18 cellular contexts compared by ENCODE assay signal in the genomic region with DNA sequence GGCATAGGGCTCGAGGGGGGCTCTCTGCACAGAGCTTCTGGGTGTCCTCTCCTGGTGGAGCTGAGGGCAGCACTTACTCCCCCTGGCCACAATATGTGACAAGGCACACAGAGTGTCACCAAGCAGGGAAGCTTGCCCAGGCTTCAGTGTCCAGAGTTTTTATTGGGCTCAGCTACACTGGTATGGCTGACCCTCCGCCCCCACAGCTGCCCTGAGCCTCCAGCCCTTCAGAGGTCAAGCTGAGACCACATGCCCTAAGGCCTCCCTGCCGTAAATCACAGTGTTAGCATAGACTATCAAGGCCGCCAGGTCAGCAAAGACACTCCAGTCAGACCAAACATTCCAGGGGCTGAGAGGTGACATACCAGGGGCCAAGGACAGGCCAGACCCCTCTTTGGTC. TPM values are rescaled to one million over a fixed set of nuclear protein-coding genes. Genes with fewer than 3 reads are reported as not detected.
"Had no signal": no experiment of that assay in that cellular context is flagged by ENCODE, and none has a peak within 500 bp of the region (broad histone marks: within the 10 kb centered on the region; RNA-seq: fewer than 3 reads in every experiment).

No MANE protein-coding gene starts in this region.

- H3K27me3 Mint-ChIP-seq: dendritic cell treated with granulocyte-macrophage colony-stimulating factor and Interleukin-4, amounts not matched to agents 40 ng/mL and 50 ng/mL, for 4 days; effector memory CD8-positive, alpha-beta T cell had no signal

- H3K27ac Mint-ChIP-seq: dendritic cell treated with granulocyte-macrophage colony-stimulating factor and Interleukin-4, amounts not matched to agents 40 ng/mL and 50 ng/mL, for 4 days; effector memory CD8-positive, alpha-beta T cell; naive thymus-derived CD4-positive, alpha-beta T cell; nephron progenitor cell had no signal

- H3K4me1 ChIP-seq: gastroesophageal sphincter, psoas muscle had no signal

- ATAC-seq: effector memory CD8-positive, alpha-beta T cell; gastroesophageal sphincter; left ventricle myocardium superior; naive thymus-derived CD4-positive, alpha-beta T cell; psoas muscle had no signal

- H3K4me3 Mint-ChIP-seq: dendritic cell treated with granulocyte-macrophage colony-stimulating factor and Interleukin-4, amounts not matched to agents 40 ng/mL and 50 ng/mL, for 4 days; effector memory CD8-positive, alpha-beta T cell; naive thymus-derived CD4-positive, alpha-beta T cell; nephron progenitor cell had no signal

- DNase-seq: cerebellar nuclear complex; effector memory CD8-positive, alpha-beta T cell; esophagus squamous epithelium; foreskin fibroblast; glutamatergic neuron; left ventricle myocardium superior; mesendoderm; naive thymus-derived CD4-positive, alpha-beta T cell; nephron progenitor cell; psoas muscle; retina; small intestine; stimulated activated CD4-positive, alpha-beta T cell treated with anti-CD3 and anti-CD28 coated beads, Interleukin-12 subunit alpha, Interleukin-12 subunit beta, amount 100 ng/mL, for 4 hours; stimulated activated naive CD4-positive, alpha-beta T cell; trophoblast cell had no signal

- H3K27me3 ChIP-seq: esophagus squamous epithelium, gastroesophageal sphincter had no signal

- H3K27ac ChIP-seq: esophagus squamous epithelium, gastroesophageal sphincter, psoas muscle had no signal

- H3K4me3 ChIP-seq: esophagus squamous epithelium, gastroesophageal sphincter, lung, psoas muscle had no signal

- H3K36me3 Mint-ChIP-seq: naive thymus-derived CD4-positive, alpha-beta T cell had no signal

- H3K9me3 ChIP-seq: gastroesophageal sphincter, psoas muscle had no signal

RNA-seq across cellular contexts. Expression of a gene that starts 59.0 kb away (rescaled TPM):
- polyA plus RNA-seq: naive thymus-derived CD4-positive, alpha-beta T cell had no signal
